Comparison of ENCODE assay signal across 1 cellular context in genomic region chr2:237966565-237967462, GRCh38.
TF ChIP-seq lines count a peak whose summit lies in the region.

UBE2F (plus strand) TSS chr2:237967014; CDS start chr2:237973108, 6,094 bp downstream.

TF ChIP-seq in HEK293, 187 proteins besides CTCF, POLR2A, EP300 and RAD21 (continued from another document):
- TF ChIP-seq ZNF76 (tag by site-specific recombination; IDR thresholded peaks at IDR 0.05; ENCODE audit: borderline replicate concordance, low read depth) (peak; percentile 59; the same call in 1 of the 2 replicates), ZNF350 (tag by site-specific recombination; IDR thresholded peaks at IDR 0.05) (no peak), ZNF121 (tag by site-specific recombination; IDR thresholded peaks at IDR 0.05) (no peak), MEIS1 (CRISPR knock-in tag; IDR thresholded peaks at IDR 0.05; ENCODE audit: borderline replicate concordance) (no peak), ZNF529 (tag by site-specific recombination; IDR thresholded peaks at IDR 0.05; ENCODE audit: insufficient replicate concordance) (no peak), ZNF335 (tag by site-specific recombination; conservative IDR thresholded peaks at IDR 0.05) (peak; percentile 77), HOXC10 (CRISPR knock-in tag; IDR thresholded peaks at IDR 0.05) (no peak), AEBP2 (tag by site-specific recombination; IDR thresholded peaks at IDR 0.05; ENCODE audit: borderline replicate concordance) (no peak), PATZ1 (tag by site-specific recombination; IDR thresholded peaks at IDR 0.05) (peak; percentile 45; the same call in 1 of the 2 replicates), ZNF701 (tag by site-specific recombination; IDR thresholded peaks at IDR 0.05) (no peak), ZNF19 (tag by site-specific recombination; IDR thresholded peaks at IDR 0.05; ENCODE audit: low read depth) (no peak), MYNN (tag by site-specific recombination; IDR thresholded peaks at IDR 0.05; ENCODE audit: borderline replicate concordance) (no peak), ZNF202 (tag by site-specific recombination; IDR thresholded peaks at IDR 0.05; ENCODE audit: borderline replicate concordance) (no peak), ZNF174 (tag by site-specific recombination; IDR thresholded peaks at IDR 0.05) (no peak), ZNF488 (tag by site-specific recombination; IDR thresholded peaks at IDR 0.05) (no peak), ZNF585B (tag by site-specific recombination; IDR thresholded peaks at IDR 0.05) (no peak), ZNF112 (tag by site-specific recombination; IDR thresholded peaks at IDR 0.05) (no peak), HOXA7 (CRISPR knock-in tag; IDR thresholded peaks at IDR 0.05; ENCODE audit: borderline replicate concordance) (no peak), ZNF354C (tag by site-specific recombination; IDR thresholded peaks at IDR 0.05; ENCODE audit: borderline replicate concordance, low read depth) (no peak), ZSCAN30 (tag by site-specific recombination; IDR thresholded peaks at IDR 0.05) (peak; percentile 73), ZNF394 (tag by site-specific recombination; IDR thresholded peaks at IDR 0.05; ENCODE audit: borderline replicate concordance) (no peak)
